In genomic region chr1:42932442-42932941, GRCh38 we compare ENCODE assay signal across 8 cellular contexts. TPM values are rescaled to one million over a fixed set of nuclear protein-coding genes. Genes with fewer than 3 reads are reported as not detected.
DNase-seq lines count a peak whose midpoint lies in the region; ATAC-seq and TF ChIP-seq lines count a peak whose summit lies in the region.

No MANE protein-coding gene starts in this region.

- H3K4me2 ChIP-seq in OCI-LY1 (ENCODE audit: low read length), result peak overlapping the region; percentile 61

- H3K4me1 ChIP-seq in OCI-LY1 (ENCODE audit: insufficient read depth, low read length, severe bottlenecking) (peaks cover 67% of the 10 kb centered on the region), esophagus (ENCODE audit: control insufficient read depth in 2 of 2, insufficient read depth in 2 of 2, low read length in 1 of 2) (peaks cover 14 to 51% of the 10 kb centered on the region in 2 donors)

- H3K4me3 Mint-ChIP-seq in T-helper 2 cell treated with Interferon-gamma antibody and Interleukin-4, amounts not matched to agents 5 μg/mL and 100 μg/mL, for 36 hours, result peak overlapping the region; percentile 82
- H3K4me3 Mint-ChIP-seq in stimulated activated memory B cell treated with anti-CD40 and anti-IgM and Interleukin-4, amounts not matched to agents 10 μg/mL and 1 μg/mL and 100 μg/mL, for 72 hours, result peak overlapping the region; percentile 76

- no peak for TF ChIP-seq CTCF in OCI-LY1 (IDR thresholded peaks at IDR 0.05; ENCODE audit: low read length)

- H2AFZ ChIP-seq in OCI-LY1 (ENCODE audit: low read length), result no peak overlapping the region

- ATAC-seq in stimulated activated memory B cell treated with anti-CD40 and anti-IgM and Interleukin-4, amounts not matched to agents 10 μg/mL and 1 μg/mL and 100 μg/mL, for 72 hours, result peak; percentile 0
- ATAC-seq in GM21423 (IDR thresholded peaks at IDR 0.05; ENCODE audit: unreplicated experiment) (no peak), HG03196 (IDR thresholded peaks at IDR 0.05; ENCODE audit: unreplicated experiment) (no peak)

- no peaks in the 10 kb centered on the region for H3K27me3 Mint-ChIP-seq in T-helper 2 cell treated with Interferon-gamma antibody and Interleukin-4, amounts not matched to agents 5 μg/mL and 100 μg/mL, for 36 hours (ENCODE audit: low read depth)
- H3K27me3 Mint-ChIP-seq in stimulated activated memory B cell treated with anti-CD40 and anti-IgM and Interleukin-4, amounts not matched to agents 10 μg/mL and 1 μg/mL and 100 μg/mL, for 72 hours, result no peaks in the 10 kb centered on the region

- no peaks in the 10 kb centered on the region for H3F3A ChIP-seq in OCI-LY1 (ENCODE audit: insufficient read depth, low read length)

- whole genome bisulfite sequencing in esophagus, 2 donors, result 58 to 84% methylated on average over 5 of the region's 5 CpGs

- peaks cover 78% of the 10 kb centered on the region for H3K36me3 Mint-ChIP-seq in T-helper 2 cell treated with Interferon-gamma antibody and Interleukin-4, amounts not matched to agents 5 μg/mL and 100 μg/mL, for 36 hours (ENCODE audit: low read depth)
- peaks cover 72% of the 10 kb centered on the region for H3K36me3 Mint-ChIP-seq in stimulated activated memory B cell treated with anti-CD40 and anti-IgM and Interleukin-4, amounts not matched to agents 10 μg/mL and 1 μg/mL and 100 μg/mL, for 72 hours

- no peaks in the 10 kb centered on the region for H3K9me3 Mint-ChIP-seq in T-helper 2 cell treated with Interferon-gamma antibody and Interleukin-4, amounts not matched to agents 5 μg/mL and 100 μg/mL, for 36 hours
- H3K9me3 Mint-ChIP-seq in stimulated activated memory B cell treated with anti-CD40 and anti-IgM and Interleukin-4, amounts not matched to agents 10 μg/mL and 1 μg/mL and 100 μg/mL, for 72 hours, result no peaks in the 10 kb centered on the region

- peaks cover 75% of the 10 kb centered on the region for H3K4me1 Mint-ChIP-seq in T-helper 2 cell treated with Interferon-gamma antibody and Interleukin-4, amounts not matched to agents 5 μg/mL and 100 μg/mL, for 36 hours (ENCODE audit: low read depth)
- H3K4me1 Mint-ChIP-seq in stimulated activated memory B cell treated with anti-CD40 and anti-IgM and Interleukin-4, amounts not matched to agents 10 μg/mL and 1 μg/mL and 100 μg/mL, for 72 hours, result peaks cover 97% of the 10 kb centered on the region

- peak overlapping the region; percentile 93 for H3K27ac Mint-ChIP-seq in T-helper 2 cell treated with Interferon-gamma antibody and Interleukin-4, amounts not matched to agents 5 μg/mL and 100 μg/mL, for 36 hours
- H3K27ac Mint-ChIP-seq in stimulated activated memory B cell treated with anti-CD40 and anti-IgM and Interleukin-4, amounts not matched to agents 10 μg/mL and 1 μg/mL and 100 μg/mL, for 72 hours, result peak overlapping the region; percentile 97

- DNase-seq in T-helper 2 cell treated with Interferon-gamma antibody and Interleukin-4, amounts not matched to agents 5 μg/mL and 100 μg/mL, for 36 hours (ENCODE audit: low spot score), result no peak
- DNase-seq in T-helper 2 cell (no peak), SKM-1 (lab: John Stamatoyannopoulos, UW; ENCODE audit: unreplicated experiment) (no peak)

- H3K27me3 ChIP-seq in OCI-LY1 (ENCODE audit: insufficient read depth, low read length) (no peaks in the 10 kb centered on the region), esophagus (ENCODE audit: control insufficient read depth in 1 of 2, insufficient read depth in 2 of 2, low read length in 2 of 2) (no peaks in the 10 kb centered on the region)

- H3K9me2 ChIP-seq in OCI-LY1 (ENCODE audit: low read depth, low read length), result no peaks in the 10 kb centered on the region

- H3K9me3 ChIP-seq in OCI-LY1 (ENCODE audit: low read length) (no peaks in the 10 kb centered on the region), esophagus (ENCODE audit: control insufficient read depth in 2 of 2, insufficient read depth in 1 of 2, low read depth in 1 of 2, low read length in 1 of 2) (no peaks in the 10 kb centered on the region)

- no peaks in the 10 kb centered on the region for H4K20me1 ChIP-seq in OCI-LY1 (ENCODE audit: insufficient read depth, low read length)

- H3K27ac ChIP-seq in OCI-LY1 (ENCODE audit: low read depth, low read length, poor library complexity, severe bottlenecking) (peak overlapping the region; percentile 97), esophagus (ENCODE audit: low read depth in 2 of 2, low read length in 1 of 2) (peak overlapping the region; percentile 87 to 97)

- H3K4me3 ChIP-seq in OCI-LY1 (ENCODE audit: low read depth, low read length, poor library complexity, severe bottlenecking), result peak overlapping the region; percentile 47
- H3K4me3 ChIP-seq in esophagus (ENCODE audit: low read depth in 1 of 2, low read length in 2 of 2), result no peak overlapping the region

- peak overlapping the region; percentile 30; the same call in 1 of the 2 replicates for H3K9ac ChIP-seq in OCI-LY1 (ENCODE audit: low read length)

- no peaks in the 10 kb centered on the region for H3K79me2 ChIP-seq in OCI-LY1 (ENCODE audit: insufficient read depth, low read length)

- H3K36me3 ChIP-seq in OCI-LY1 (ENCODE audit: insufficient read depth, low read length) (peaks cover 78% of the 10 kb centered on the region), esophagus (ENCODE audit: control insufficient read depth in 2 of 2, insufficient read depth in 2 of 2, low read length in 1 of 2) (peaks cover 21 to 57% of the 10 kb centered on the region in 2 donors)

RNA-seq across cellular contexts. Expression of gene SLC2A1, which starts 26.2 kb away (rescaled TPM):
- polyA plus RNA-seq in esophagus, result 100 to 1,000 TPM in 1 of 2 donors, 10 to 100 TPM in 1; 70.3 to 115 TPM
